Comparison of ENCODE assay signal across 8 cellular contexts in genomic region chr3:152997526-152997925, GRCh38.
"Had no signal": no experiment of that assay in that cellular context is flagged by ENCODE, and none has a peak within 500 bp of the region (broad histone marks: within the 10 kb centered on the region; RNA-seq: fewer than 3 reads in every experiment).

No MANE protein-coding gene starts in this region.

- H3K36me3 ChIP-seq: HAP-1 had no signal

- ATAC-seq: HCT116, K562 had no signal

- H3K27ac ChIP-seq: GM23248 had no signal

- H3K9me3 ChIP-seq: HAP-1 had no signal

- DNase-seq: GM23248, GOT3, H7, HFFc6, IMR-90 had no signal

- H3K27ac Mint-ChIP-seq: HFFc6 had no signal

- H3K4me3 ChIP-seq: GM23248, HAP-1, K562 had no signal

- H3K4me3 Mint-ChIP-seq: HFFc6 had no signal
